10 cellular contexts compared by ENCODE assay signal in the genomic region with DNA sequence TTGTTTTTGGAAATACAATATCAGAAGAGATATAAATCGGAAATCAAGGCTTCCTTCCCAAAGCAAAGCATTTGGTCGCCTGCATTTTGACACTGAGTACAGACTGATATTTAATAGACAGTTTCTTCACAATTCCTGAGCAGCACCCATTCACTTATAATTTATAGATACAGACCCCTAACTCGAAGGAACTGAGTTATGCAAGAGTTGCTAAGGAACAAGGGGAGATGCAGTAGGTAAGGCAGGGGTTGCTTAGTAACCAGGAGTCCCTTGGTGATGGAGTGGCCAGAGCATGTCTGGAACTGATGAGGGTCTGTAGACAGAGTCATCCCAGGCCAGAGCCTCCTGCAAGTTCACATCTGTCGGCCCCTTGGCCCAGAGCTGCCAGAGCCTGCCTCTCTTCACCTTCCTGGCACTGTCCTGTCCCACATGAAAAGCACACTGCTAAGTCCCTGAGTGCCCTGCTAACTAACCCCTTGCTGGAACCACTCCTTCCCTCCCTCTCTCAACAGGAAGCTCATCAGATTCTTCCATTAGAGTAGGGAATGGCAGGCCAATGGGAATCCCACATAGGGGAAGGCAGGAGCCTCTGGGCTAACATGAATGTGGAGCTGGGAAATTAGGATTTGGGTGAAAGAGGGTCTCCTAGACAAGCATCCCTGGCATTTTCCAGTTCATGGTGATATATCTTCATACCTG. TPM values are rescaled to one million over a fixed set of nuclear protein-coding genes. Genes with fewer than 3 reads are reported as not detected.
DNase-seq lines count a peak whose midpoint lies in the region; ATAC-seq, FAIRE-seq and TF ChIP-seq lines count a peak whose summit lies in the region.
"Had no signal": no experiment of that assay in that cellular context is flagged by ENCODE, and none has a peak within 500 bp of the region (broad histone marks: within the 10 kb centered on the region; RNA-seq: fewer than 3 reads in every experiment).

No MANE protein-coding gene starts in this region.

- H3K79me2 ChIP-seq in astrocyte (ENCODE audit: insufficient read depth, low read length) = no peaks in the 10 kb centered on the region

- peak overlapping the region; percentile 30 to 57 for H3K4me3 Mint-ChIP-seq in stimulated activated naive CD8-positive, alpha-beta T cell treated with anti-CD3 and anti-CD28 coated beads, Interleukin-15, amount 100 ng/mL, for 72 hours
- H3K4me3 Mint-ChIP-seq in astrocyte (ENCODE audit: unreplicated experiment) = no peak overlapping the region
- peak overlapping the region; percentile 67 for H3K4me3 Mint-ChIP-seq in natural killer cell treated with Interleukin-12 subunit alpha and Interleukin-12 subunit beta and Interleukin-15 and Interleukin-18, amount 100 ng/mL, for 72 hours

- H3K27ac ChIP-seq in astrocyte (ENCODE audit: low read depth, low read length) = no peak overlapping the region
- H3K27ac ChIP-seq: ascending aorta had no signal

- no peak for DNase-seq in stimulated activated naive CD8-positive, alpha-beta T cell treated with anti-CD3 and anti-CD28 coated beads, Interleukin-15, amount 100 ng/mL, for 72 hours
- DNase-seq in stimulated activated naive CD8-positive, alpha-beta T cell treated with anti-CD3 and anti-CD28 coated beads, Interleukin-15, Interleukin-2, amounts not matched to agents 100 U/mL and 50 U/mL, for 24 hours = no peak
- no peak for DNase-seq in astrocyte (ENCODE audit: low read depth)
- no peak for DNase-seq in natural killer cell treated with Interleukin-12 subunit alpha and Interleukin-12 subunit beta and Interleukin-15 and Interleukin-18, amount 100 ng/mL, for 72 hours (ENCODE audit: low spot score)
- no peak for DNase-seq in GM12891 (ENCODE audit: insufficient read length, low spot score)
- DNase-seq in hypothalamus (lab: John Stamatoyannopoulos, UW) = no peak

- no peaks in the 10 kb centered on the region for H3K9me3 Mint-ChIP-seq in stimulated activated naive CD8-positive, alpha-beta T cell treated with anti-CD3 and anti-CD28 coated beads, Interleukin-15, amount 100 ng/mL, for 72 hours
- peaks cover 8% of the 10 kb centered on the region for H3K9me3 Mint-ChIP-seq in astrocyte (ENCODE audit: unreplicated experiment)
- H3K9me3 Mint-ChIP-seq in natural killer cell treated with Interleukin-12 subunit alpha and Interleukin-12 subunit beta and Interleukin-15 and Interleukin-18, amount 100 ng/mL, for 72 hours = no peaks in the 10 kb centered on the region

- no peaks in the 10 kb centered on the region for H3K36me3 ChIP-seq in astrocyte (ENCODE audit: insufficient read depth, low read length)
- H3K36me3 ChIP-seq: ascending aorta had no signal

- no peaks in the 10 kb centered on the region for H4K20me1 ChIP-seq in astrocyte (ENCODE audit: insufficient read depth, low read length)

- no peak for ATAC-seq in stimulated activated naive CD8-positive, alpha-beta T cell treated with anti-CD3 and anti-CD28 coated beads, Interleukin-15, amount 100 ng/mL, for 72 hours
- no peak for ATAC-seq in stimulated activated naive CD8-positive, alpha-beta T cell treated with anti-CD3 and anti-CD28 coated beads, Interleukin-15, Interleukin-2, amounts not matched to agents 100 U/mL and 50 U/mL, for 24 hours
- peak in 1 of 2 donors; percentile 24 for ATAC-seq in natural killer cell treated with Interleukin-12 subunit alpha and Interleukin-12 subunit beta and Interleukin-15 and Interleukin-18, amount 100 ng/mL, for 72 hours
- ATAC-seq in GM18870 (IDR thresholded peaks at IDR 0.05; ENCODE audit: unreplicated experiment) = no peak
- ATAC-seq in HG02938 (IDR thresholded peaks at IDR 0.05; ENCODE audit: unreplicated experiment) = no peak

- H3K9me3 ChIP-seq in astrocyte (ENCODE audit: insufficient read depth, low read depth, low read length) = no peaks in the 10 kb centered on the region
- H3K9me3 ChIP-seq: ascending aorta had no signal

- H3K27me3 Mint-ChIP-seq in stimulated activated naive CD8-positive, alpha-beta T cell treated with anti-CD3 and anti-CD28 coated beads, Interleukin-15, amount 100 ng/mL, for 72 hours = no peaks in the 10 kb centered on the region
- peaks cover 5% of the 10 kb centered on the region for H3K27me3 Mint-ChIP-seq in astrocyte (ENCODE audit: low read depth, unreplicated experiment)
- peaks cover 0 to 5% of the 10 kb centered on the region in 2 donors for H3K27me3 Mint-ChIP-seq in natural killer cell treated with Interleukin-12 subunit alpha and Interleukin-12 subunit beta and Interleukin-15 and Interleukin-18, amount 100 ng/mL, for 72 hours

- no peak overlapping the region for H2AFZ ChIP-seq in astrocyte (ENCODE audit: low read depth, low read length)

- no peak overlapping the region for H3K4me3 ChIP-seq in astrocyte (ENCODE audit: insufficient read depth, low read depth, low read length)

- FAIRE-seq in astrocyte (lab: Jason Lieb, UNC) (no peak), GM12891 (lab: Jason Lieb, UNC) (no peak)
- FAIRE-seq: G401.6 had no signal

- no peaks in the 10 kb centered on the region for H3K4me1 ChIP-seq in astrocyte (ENCODE audit: insufficient read depth, low read length)
- H3K4me1 ChIP-seq: ascending aorta had no signal

- no peaks in the 10 kb centered on the region for H3K27me3 ChIP-seq in astrocyte (ENCODE audit: insufficient read depth, low read length)
- H3K27me3 ChIP-seq: ascending aorta had no signal

- no peak overlapping the region for H3K9ac ChIP-seq in astrocyte (ENCODE audit: low read length)

- peak overlapping the region in 1 of 2 donors; percentile 1 for H3K27ac Mint-ChIP-seq in stimulated activated naive CD8-positive, alpha-beta T cell treated with anti-CD3 and anti-CD28 coated beads, Interleukin-15, amount 100 ng/mL, for 72 hours
- H3K27ac Mint-ChIP-seq in astrocyte (ENCODE audit: unreplicated experiment) = peak overlapping the region; percentile 27
- H3K27ac Mint-ChIP-seq in natural killer cell treated with Interleukin-12 subunit alpha and Interleukin-12 subunit beta and Interleukin-15 and Interleukin-18, amount 100 ng/mL, for 72 hours = peak overlapping the region in 1 of 2 donors; percentile 70

- no peak for TF ChIP-seq POLR2A in GM12891 (IDR thresholded peaks at IDR 0.05; ENCODE audit: low read depth, low read length)

- H3K4me1 Mint-ChIP-seq in stimulated activated naive CD8-positive, alpha-beta T cell treated with anti-CD3 and anti-CD28 coated beads, Interleukin-15, amount 100 ng/mL, for 72 hours = peaks cover 13% of the 10 kb centered on the region
- H3K4me1 Mint-ChIP-seq in astrocyte (ENCODE audit: low read depth, unreplicated experiment) = peaks cover 18% of the 10 kb centered on the region
- peaks cover 6 to 7% of the 10 kb centered on the region in 2 donors for H3K4me1 Mint-ChIP-seq in natural killer cell treated with Interleukin-12 subunit alpha and Interleukin-12 subunit beta and Interleukin-15 and Interleukin-18, amount 100 ng/mL, for 72 hours (ENCODE audit: low read depth in 2 of 2)

- no peaks in the 10 kb centered on the region for H3K36me3 Mint-ChIP-seq in astrocyte (ENCODE audit: low read depth, unreplicated experiment)
- H3K36me3 Mint-ChIP-seq in natural killer cell treated with Interleukin-12 subunit alpha and Interleukin-12 subunit beta and Interleukin-15 and Interleukin-18, amount 100 ng/mL, for 72 hours = no peaks in the 10 kb centered on the region

- TF ChIP-seq CTCF in astrocyte (IDR thresholded peaks at IDR 0.05; ENCODE audit: insufficient read depth, low read depth, low read length) = no peak

- H3K4me2 ChIP-seq in astrocyte (ENCODE audit: low read length) = no peak overlapping the region

TF ChIP-seq in GM12891, 5 proteins besides CTCF, POLR2A, EP300 and RAD21:
- TF ChIP-seq SPI1 (IDR thresholded peaks at IDR 0.05; ENCODE audit: low read depth, low read length) = no peak
- TF ChIP-seq POU2F2 (IDR thresholded peaks at IDR 0.05; ENCODE audit: low read depth, low read length) = no peak
- TF ChIP-seq POLR2AphosphoS5 (IDR thresholded peaks at IDR 0.05; ENCODE audit: low read depth, low read length) = no peak
- no peak for TF ChIP-seq TAF1 (IDR thresholded peaks at IDR 0.05; ENCODE audit: low read depth, low read length)
- TF ChIP-seq PAX5 (IDR thresholded peaks at IDR 0.05; ENCODE audit: insufficient read depth, low read length, severe bottlenecking) = no peak
TF ChIP-seq in GM12891: peak in this region for 0.

RNA-seq across cellular contexts. Expression of a gene that starts 3.6 kb away (rescaled TPM):
- total RNA-seq in astrocyte = 1.1 and 2.1 TPM in 2 replicates
- 1 to 10 TPM in 1 of 2 donors, under 1 TPM in 1; 0.57 to 1.5 TPM for total RNA-seq in natural killer cell treated with Interleukin-12 subunit alpha and Interleukin-12 subunit beta and Interleukin-15 and Interleukin-18, amount 100 ng/mL, for 72 hours
- 1.0 TPM for polyA plus RNA-seq in GM12891 (2012; ENCODE audit: low read depth, missing spikeins)
- total RNA-seq: ascending aorta had no signal

RNA-seq across cellular contexts. Expression of a gene that starts 54.0 kb away (rescaled TPM):
- 0.87 and 1.1 TPM in 2 replicates for total RNA-seq in astrocyte
- under 1 TPM in 1 of 2 donors, not detected in 1; 0.07 TPM for total RNA-seq in natural killer cell treated with Interleukin-12 subunit alpha and Interleukin-12 subunit beta and Interleukin-15 and Interleukin-18, amount 100 ng/mL, for 72 hours
- 11.0 TPM for polyA plus RNA-seq in GM12891 (2012; ENCODE audit: low read depth, missing spikeins)
